26 cellular contexts compared by ENCODE assay signal in the genomic region with DNA sequence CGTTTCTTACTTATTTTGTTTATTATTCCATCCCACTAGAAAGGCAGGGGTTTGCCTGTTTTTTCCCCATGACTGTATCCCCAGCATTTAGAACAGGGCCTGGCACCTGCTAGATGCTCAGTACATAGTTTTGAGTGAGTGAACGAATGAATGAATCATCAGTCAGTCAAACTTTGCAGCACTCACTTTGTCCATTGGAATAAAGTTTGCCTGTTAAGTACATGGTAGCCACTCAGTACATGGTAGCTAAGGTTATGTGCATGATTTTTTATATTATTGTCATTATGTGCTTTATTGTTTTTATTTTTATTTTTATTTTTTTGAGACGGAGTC.
A peak's percentile ranks its signal among the peaks of the same experiment; 100 is the strongest.
DNase-seq lines count a peak whose midpoint lies in the region; ATAC-seq and TF ChIP-seq lines count a peak whose summit lies in the region.
"Had no signal": no experiment of that assay in that cellular context is flagged by ENCODE, and none has a peak within 500 bp of the region (broad histone marks: within the 10 kb centered on the region; RNA-seq: fewer than 3 reads in every experiment).

No MANE protein-coding gene starts in this region.

- H2BK120ac ChIP-seq in IMR-90 (ENCODE audit: low read depth, low read length): no peak overlapping the region

- no peak overlapping the region for H4K91ac ChIP-seq in IMR-90 (ENCODE audit: insufficient read depth, low read depth, low read length)

- BruUV-seq in IMR-90 (replicated peaks; lab: Mats Ljungman, UMichigan): no TSS peak

- no peak overlapping the region for H3K23ac ChIP-seq in IMR-90 (ENCODE audit: low read depth, low read length)

- H2BK5ac ChIP-seq in IMR-90 (ENCODE audit: low read depth, low read length, poor library complexity, severe bottlenecking): no peak overlapping the region

- no peak for TF ChIP-seq EP300 in stomach (IDR thresholded peaks at IDR 0.05)

- H3K27me3 Mint-ChIP-seq in activated T-helper 17 cell treated with anti-CD3 and anti-CD28 coated beads, Interleukin-2, amount 50 U/mL, for 72 hours: no peaks in the 10 kb centered on the region
- H3K27me3 Mint-ChIP-seq in progenitor cell of endocrine pancreas: no peaks in the 10 kb centered on the region
- H3K27me3 Mint-ChIP-seq: naive thymus-derived CD8-positive, alpha-beta T cell had no signal

- peaks cover 7% of the 10 kb centered on the region for H3K4me1 ChIP-seq in IMR-90 (ENCODE audit: control insufficient read depth, insufficient read depth, low read length)
- H3K4me1 ChIP-seq in esophagus squamous epithelium: peaks cover 26 to 76% (median 36%) of the 10 kb centered on the region in 3 donors
- H3K4me1 ChIP-seq in stomach: peaks cover 5 to 24% (median 9%) of the 10 kb centered on the region in 4 donors
- H3K4me1 ChIP-seq: uterus had no signal

- dilution Hi-C loops in IMR-90 (cut with HindIII; ENCODE audit: low sequenced_read_pairs, unreplicated experiment): no loop called here

- no peak overlapping the region for H2AK5ac ChIP-seq in IMR-90 (ENCODE audit: low read depth, low read length)

- no peak overlapping the region for H3K14ac ChIP-seq in IMR-90 (replicated peaks; ENCODE audit: low read depth, low read length)

- TF ChIP-seq POLR2A in IMR-90 (IDR thresholded peaks at IDR 0.05; ENCODE audit: low read depth, low read length) (no peak), esophagus squamous epithelium (IDR thresholded peaks at IDR 0.05) (no peak), stomach (IDR thresholded peaks at IDR 0.05) (no peak)

- TF ChIP-seq CTCF in IMR-90 (conservative IDR thresholded peaks at IDR 0.05; ENCODE audit: low read depth, low read length) (no peak), esophagus squamous epithelium (IDR thresholded peaks at IDR 0.05) (no peak), progenitor cell of endocrine pancreas (IDR thresholded peaks at IDR 0.05; ENCODE audit: unreplicated experiment) (no peak), stomach (IDR thresholded peaks at IDR 0.05) (no peak)

- H3K27me3 ChIP-seq in IMR-90 (ENCODE audit: control insufficient read depth, insufficient read depth, low read length) (no peaks in the 10 kb centered on the region), esophagus squamous epithelium (no peaks in the 10 kb centered on the region), stomach (no peaks in the 10 kb centered on the region)
- H3K27me3 ChIP-seq: pancreas, right atrium auricular region, suprapubic skin, uterus had no signal

- TF ChIP-seq RAD21 in IMR-90 (IDR thresholded peaks at IDR 0.05; ENCODE audit: low read length): no peak

- no peak overlapping the region for H2BK20ac ChIP-seq in IMR-90 (ENCODE audit: low read depth, low read length)

- no peak overlapping the region for H3K4me3 Mint-ChIP-seq in activated T-helper 17 cell treated with anti-CD3 and anti-CD28 coated beads, Interleukin-2, amount 50 U/mL, for 72 hours
- no peak overlapping the region for H3K4me3 Mint-ChIP-seq in progenitor cell of endocrine pancreas (ENCODE audit: low read depth)
- H3K4me3 Mint-ChIP-seq: naive thymus-derived CD8-positive, alpha-beta T cell; stimulated activated effector memory CD8-positive, alpha-beta T cell treated with anti-CD3 and anti-CD28 coated beads, Interleukin-12 subunit alpha, Interleukin-12 subunit beta, amount 100 ng/mL, for 72 hours had no signal

- no peak overlapping the region for H3K18ac ChIP-seq in IMR-90 (ENCODE audit: low read depth, low read length)

- peaks cover 10% of the 10 kb centered on the region; the same call in 1 of the 2 replicates for H3K9me1 ChIP-seq in IMR-90 (ENCODE audit: insufficient read depth, low read length)

- no peak overlapping the region for H2AK9ac ChIP-seq in IMR-90 (replicated peaks; ENCODE audit: low read depth, low read length, poor library complexity)

- H3K9me3 Mint-ChIP-seq in activated T-helper 17 cell treated with anti-CD3 and anti-CD28 coated beads, Interleukin-2, amount 50 U/mL, for 72 hours: no peaks in the 10 kb centered on the region
- peaks cover 6% of the 10 kb centered on the region for H3K9me3 Mint-ChIP-seq in progenitor cell of endocrine pancreas (ENCODE audit: low read depth)
- H3K9me3 Mint-ChIP-seq: activated naive CD4-positive, alpha-beta T cell treated with anti-CD3 and anti-CD28 coated beads, Interleukin-2, amount 50 U/mL, for 72 hours; naive thymus-derived CD8-positive, alpha-beta T cell; stimulated activated effector memory CD8-positive, alpha-beta T cell treated with anti-CD3 and anti-CD28 coated beads, Interleukin-12 subunit alpha, Interleukin-12 subunit beta, amount 100 ng/mL, for 72 hours had no signal

- no peak overlapping the region for H2AFZ ChIP-seq in IMR-90 (replicated peaks; ENCODE audit: low read length, poor library complexity)

- H3K27ac ChIP-seq in IMR-90 (ENCODE audit: insufficient read depth, low read length) (no peak overlapping the region), esophagus squamous epithelium (peak overlapping the region in 3 of 4 donors; percentile 94 to 96 (median 96)), stomach (no peak overlapping the region)
- H3K27ac ChIP-seq: C4-2B, pancreas, right atrium auricular region, uterus, WERI-Rb-1 had no signal

- POLR2A ChIA-PET in IMR-90 (lab: Charles Lee; ENCODE audit: unreplicated experiment): no interaction called here

- no peak overlapping the region for H3K4ac ChIP-seq in IMR-90 (ENCODE audit: low read depth, low read length)

- no peak overlapping the region for H3K56ac ChIP-seq in IMR-90 (ENCODE audit: extremely low read depth, insufficient read depth, low read length)

- CTCF ChIA-PET in IMR-90 (lab: Yijun Ruan, JAX): interaction anchor here (0.6 kb wide), 1 partner anchor 16 kb away, joined by 5 read pairs; no protein-coding TSS in a partner anchor

- no peak overlapping the region for H4K5ac ChIP-seq in IMR-90 (ENCODE audit: low read depth, low read length)

- H2BK15ac ChIP-seq in IMR-90 (ENCODE audit: low read depth, low read length): no peak overlapping the region

- in situ Hi-C loops in IMR-90 (cut with MboI; ENCODE audit: low sequenced_read_pairs): no loop called here

- H3K4me3 ChIP-seq in IMR-90 (ENCODE audit: insufficient read depth, low read depth, low read length): no peak overlapping the region
- H3K4me3 ChIP-seq in esophagus squamous epithelium: no peak overlapping the region
- no peak overlapping the region for H3K4me3 ChIP-seq in stomach
- H3K4me3 ChIP-seq: pancreas, right atrium auricular region, suprapubic skin, uterus had no signal

- DNase-seq in IMR-90: peak; percentile 41
- DNase-seq in esophagus squamous epithelium (lab: John Stamatoyannopoulos, UW): no peak
- no peak for DNase-seq in progenitor cell of endocrine pancreas (ENCODE audit: low spot score, unreplicated experiment)
- no peak for DNase-seq in stomach
- DNase-seq in ureter (ENCODE audit: low spot score): no peak
- no peak for DNase-seq in NCI-H2227 treated with DMSO at 0.1 percent for 48 hours (lab: John Stamatoyannopoulos, UW)
- no peak for DNase-seq in GDM1 (lab: John Stamatoyannopoulos, UW)
- DNase-seq: activated CD4-positive, alpha-beta T cell treated with anti-CD3 and anti-CD28 coated beads, Interleukin-2, amount 50 U/mL, for 1 hour; Calu3; cerebellar nuclear complex; DMS79 treated with DMSO at 0.1 percent for 48 hours; HCEC 1CT; naive thymus-derived CD8-positive, alpha-beta T cell; NCI-H146; SHP77; stimulated activated CD4-positive, alpha-beta T cell treated with anti-CD3 and anti-CD28 coated beads, Interleukin-4, amount 100 ng/mL, for 24 hours; T1000; uterus; WERI-Rb-1 had no signal

- H3K9me3 ChIP-seq in IMR-90 (ENCODE audit: control insufficient read depth, insufficient read depth, low read length): no peaks in the 10 kb centered on the region
- H3K9me3 ChIP-seq in esophagus squamous epithelium: no peaks in the 10 kb centered on the region
- no peaks in the 10 kb centered on the region for H3K9me3 ChIP-seq in stomach
- H3K9me3 ChIP-seq: pancreas, right atrium auricular region, suprapubic skin, uterus had no signal

- no peak for ATAC-seq in IMR-90 (ENCODE audit: low read depth)
- no peak for ATAC-seq in activated T-helper 17 cell treated with anti-CD3 and anti-CD28 coated beads, Interleukin-2, amount 50 U/mL, for 72 hours (replicated peaks)
- ATAC-seq: activated naive CD4-positive, alpha-beta T cell treated with anti-CD3 and anti-CD28 coated beads, Interleukin-2, amount 50 U/mL, for 72 hours; naive thymus-derived CD8-positive, alpha-beta T cell; stimulated activated effector memory CD8-positive, alpha-beta T cell treated with anti-CD3 and anti-CD28 coated beads, Interleukin-12 subunit alpha, Interleukin-12 subunit beta, amount 100 ng/mL, for 72 hours had no signal

- no peak overlapping the region for H4K8ac ChIP-seq in IMR-90 (ENCODE audit: low read depth in 2 of 2, low read length in 2 of 2)

- no peak overlapping the region for H3K9ac ChIP-seq in IMR-90 (ENCODE audit: low read depth, low read length)

- peaks cover 51 to 76% of the 10 kb centered on the region in 2 experiments for H3K79me1 ChIP-seq in IMR-90 (ENCODE audit: low read depth in 1 of 2, low read length in 2 of 2)

- WGBS in IMR-90 (ENCODE audit: extremely low coverage in 2 of 2, insufficient read length in 1 of 2), 2 experiments: 100% methylated on average over 1 of the region's 3 CpGs; no CpG with 5 or more reads in 1 of the 2 experiments
- 62 to 81% methylated on average over 3 of the region's 3 CpGs for WGBS in esophagus squamous epithelium, 2 donors
- 66 to 90% (median 83%) methylated on average over 3 of the region's 3 CpGs for WGBS in stomach, 5 donors

- peaks cover 20% of the 10 kb centered on the region for H3K4me1 Mint-ChIP-seq in activated T-helper 17 cell treated with anti-CD3 and anti-CD28 coated beads, Interleukin-2, amount 50 U/mL, for 72 hours
- H3K4me1 Mint-ChIP-seq in progenitor cell of endocrine pancreas (ENCODE audit: low read depth): peaks cover 10% of the 10 kb centered on the region

- intact Hi-C loops in IMR-90 (cut with micrococcal nuclease): no loop called here
- intact Hi-C loops in esophagus squamous epithelium (cut with DNase I): no loop called here
- intact Hi-C loops in stomach (cut with DNase I; ENCODE audit: low total_unique reads): no loop called here

- no peaks in the 10 kb centered on the region for H3K36me3 Mint-ChIP-seq in activated T-helper 17 cell treated with anti-CD3 and anti-CD28 coated beads, Interleukin-2, amount 50 U/mL, for 72 hours (ENCODE audit: low read depth)
- peaks cover 16% of the 10 kb centered on the region for H3K36me3 Mint-ChIP-seq in progenitor cell of endocrine pancreas (ENCODE audit: insufficient read depth)
- H3K36me3 Mint-ChIP-seq: activated naive CD4-positive, alpha-beta T cell treated with anti-CD3 and anti-CD28 coated beads, Interleukin-2, amount 50 U/mL, for 72 hours had no signal

- no peak overlapping the region for H3K4me2 ChIP-seq in IMR-90 (ENCODE audit: low read depth, low read length)

- peak overlapping the region; percentile 21 for H3K27ac Mint-ChIP-seq in activated T-helper 17 cell treated with anti-CD3 and anti-CD28 coated beads, Interleukin-2, amount 50 U/mL, for 72 hours
- H3K27ac Mint-ChIP-seq in progenitor cell of endocrine pancreas: peak overlapping the region; percentile 12
- H3K27ac Mint-ChIP-seq: stimulated activated effector memory CD8-positive, alpha-beta T cell treated with anti-CD3 and anti-CD28 coated beads, Interleukin-12 subunit alpha, Interleukin-12 subunit beta, amount 100 ng/mL, for 72 hours had no signal

- peaks cover 70% of the 10 kb centered on the region for H4K20me1 ChIP-seq in IMR-90 (ENCODE audit: insufficient read depth, low read length)

- H3K36me3 ChIP-seq in IMR-90 (ENCODE audit: control insufficient read depth, insufficient read depth, low read length) (no peaks in the 10 kb centered on the region), esophagus squamous epithelium (peaks cover 0 to 16% (median 0%) of the 10 kb centered on the region in 3 donors), stomach (peaks cover 0 to 3% (median 1%) of the 10 kb centered on the region in 4 donors)
- H3K36me3 ChIP-seq: pancreas, right atrium auricular region, suprapubic skin, uterus, WERI-Rb-1 had no signal

Comparison
In these comparisons a context has a peak if more than half of its experiments do, and no peak if none do; other contexts are left out.
1. H3K27ac ChIP-seq: peak in esophagus squamous epithelium (3 of 4); none in IMR-90 (single experiment) and stomach (0 of 5).